28 cellular contexts compared by ENCODE assay signal in genomic region chrX:39559229-39559628, GRCh38.
A peak's percentile ranks its signal among the peaks of the same experiment; 100 is the strongest.
DNase-seq lines count a peak whose midpoint lies in the region; ATAC-seq, FAIRE-seq and TF ChIP-seq lines count a peak whose summit lies in the region.
"Had no signal": no experiment of that assay in that cellular context is flagged by ENCODE, and none has a peak within 500 bp of the region (broad histone marks: within the 10 kb centered on the region; RNA-seq: fewer than 3 reads in every experiment).

No MANE protein-coding gene starts in this region.

- peak; percentile 86 for ATAC-seq in foreskin keratinocyte
- no peak for ATAC-seq in GM19452 (IDR thresholded peaks at IDR 0.05; ENCODE audit: unreplicated experiment)
- ATAC-seq in GM18873 (IDR thresholded peaks at IDR 0.05; ENCODE audit: low FRiP score, unreplicated experiment) = no peak
- ATAC-seq: left cardiac atrium, Panc1, pancreas had no signal

- H3K4me1 ChIP-seq in adipocyte (ENCODE audit: control insufficient read depth, insufficient read depth, low read length) = no peaks in the 10 kb centered on the region
- peaks cover 15% of the 10 kb centered on the region for H3K4me1 ChIP-seq in foreskin keratinocyte
- H3K4me1 ChIP-seq: pancreas, tibial nerve had no signal

- TF ChIP-seq CTCF in D721Med (IDR thresholded peaks at IDR 0.05; ENCODE audit: insufficient read depth, missing control alignments) = no peak
- no peak for TF ChIP-seq CTCF in foreskin keratinocyte (conservative IDR thresholded peaks at IDR 0.05)

- H3K9me3 ChIP-seq in adipocyte (ENCODE audit: control insufficient read depth, low read length) = peaks cover 14% of the 10 kb centered on the region
- H3K9me3 ChIP-seq: pancreas, tibial nerve had no signal

- no peak overlapping the region for H3K4me3 ChIP-seq in adipocyte (ENCODE audit: low read length)
- H3K4me3 ChIP-seq: pancreas, smooth muscle cell, tibial nerve had no signal

- no peak overlapping the region for H3K9ac ChIP-seq in adipocyte (ENCODE audit: low read length)

- peak; percentile 29 for FAIRE-seq in D721Med (lab: Jason Lieb, UNC)
- FAIRE-seq: pancreas, TTC549 had no signal

- DNase-seq in D721Med (ENCODE audit: insufficient read length, low spot score) (no peak), HS-5 (ENCODE audit: low read depth) (peak; percentile 0), adipocyte (ENCODE audit: low read depth) (peak; percentile 23), foreskin keratinocyte (peak; percentile 83 to 94), ACHN (no peak), SKM-1 treated with dmso at 0.1 percent for 144 hours (lab: John Stamatoyannopoulos, UW; ENCODE audit: unreplicated experiment) (no peak)
- DNase-seq: activated CD4-positive, alpha-beta memory T cell treated with anti-CD3 and anti-CD28 coated beads, Interleukin-2, amount 10 ng/mL, durations not matched to agents 7 days and 5 days; activated CD4-positive, alpha-beta T cell treated with anti-CD3 and anti-CD28 coated beads for 1 hour; activated CD8-positive, alpha-beta memory T cell treated with anti-CD3 and anti-CD28 coated beads, Interleukin-2, amount 50 U/mL, for 48 hours; activated naive CD4-positive, alpha-beta T cell treated with anti-CD3 and anti-CD28 coated beads, Interleukin-2, amount 10 ng/mL, durations not matched to agents 7 days and 5 days; anterior cingulate cortex; caudate nucleus; DMS53; endodermal cell; GOT3; left cardiac atrium; NCI-H1105 treated with DMSO at 0.1 percent for 48 hours; NCI-H2029; NCI-H526 treated with DMSO at 0.1 percent for 48 hours; pancreas; stimulated activated CD4-positive, alpha-beta T cell treated with anti-CD3 and anti-CD28 coated beads, Interleukin-1b, Interleukin-23, amount 100 ng/mL, for 48 hours; T-helper 1 cell had no signal

- H3K36me3 ChIP-seq in adipocyte (ENCODE audit: control insufficient read depth, insufficient read depth, low read length, severe bottlenecking) = no peaks in the 10 kb centered on the region
- H3K36me3 ChIP-seq: pancreas, tibial nerve had no signal

- in situ Hi-C loops in ACHN (cut with HindIII; ENCODE audit: low pct_ligation_motif_present, low pct_unique_long_range_greater_than_20kb, low sequenced_read_pairs) = no loop called here

- peak overlapping the region; percentile 23 for H3K27ac ChIP-seq in foreskin keratinocyte
- H3K27ac ChIP-seq: pancreas, tibial nerve had no signal

- H3K27me3 ChIP-seq in adipocyte (replicated peaks; ENCODE audit: control insufficient read depth, insufficient read depth, low read length) = peaks cover 22% of the 10 kb centered on the region
- no peaks in the 10 kb centered on the region for H3K27me3 ChIP-seq in foreskin keratinocyte
- H3K27me3 ChIP-seq: pancreas, tibial nerve had no signal

Comparison
In these comparisons a context has a peak if more than half of its experiments do, and no peak if none do; other contexts are left out.
1. DNase-seq: peak in HS-5 (single experiment), adipocyte (single experiment) and foreskin keratinocyte (2 of 2); none in D721Med (single experiment), ACHN (single experiment) and SKM-1 treated with dmso at 0.1 percent for 144 hours (single experiment).